Comparison of ENCODE assay signal across 20 cellular contexts in the genomic region with DNA sequence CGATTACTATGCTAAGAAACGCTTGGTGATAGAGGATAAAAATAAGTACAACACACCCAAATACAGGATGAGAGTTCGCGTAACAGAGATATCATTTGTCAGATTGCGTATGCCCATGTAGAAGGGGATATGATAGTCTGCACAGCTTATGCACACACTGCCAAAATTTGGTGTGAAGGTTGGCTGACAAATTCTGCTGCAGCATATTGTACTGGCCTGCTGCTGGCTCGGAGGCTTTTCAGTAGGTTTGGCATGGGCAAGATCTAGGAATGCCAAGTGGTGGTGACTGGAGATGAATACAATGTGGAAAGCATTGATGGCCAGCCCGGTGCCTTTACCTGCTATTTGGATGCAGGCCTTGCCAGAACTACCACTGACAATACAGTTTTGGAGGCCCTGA.
"Had no signal": no experiment of that assay in that cellular context is flagged by ENCODE, and none has a peak within 500 bp of the region (broad histone marks: within the 10 kb centered on the region; RNA-seq: fewer than 3 reads in every experiment).

No MANE protein-coding gene starts in this region.

- H3K27me3 ChIP-seq: suprapubic skin, tibial nerve had no signal

- H3K4me3 ChIP-seq: lower lobe of right lung, suprapubic skin, tibial nerve had no signal

- H3K9me3 ChIP-seq: lower lobe of right lung, suprapubic skin, tibial nerve had no signal

- ATAC-seq: activated CD4-positive, alpha-beta T cell treated with anti-CD3 and anti-CD28 coated beads for 36 hours; esophagus mucosa; lower lobe of right lung; natural killer cell; T-helper 17 cell had no signal

- H3K36me3 ChIP-seq: lower lobe of right lung, suprapubic skin, tibial nerve had no signal

- H3K27ac ChIP-seq: lower lobe of right lung, suprapubic skin, tibial nerve had no signal

- H3K4me1 ChIP-seq: lower lobe of right lung, suprapubic skin, tibial nerve had no signal

- DNase-seq: activated B cell treated with CpG ODN at 0.5 μM for 24 hours; activated CD4-positive, alpha-beta T cell treated with anti-CD3 and anti-CD28 coated beads for 36 hours; activated CD4-positive, alpha-beta T cell treated with anti-CD3 and anti-CD28 coated beads, Interleukin-2, amount 50 U/mL, for 4 hours; activated naive CD4-positive, alpha-beta T cell treated with Interleukin-2 at 50 U/mL for 16 hours; activated naive CD8-positive, alpha-beta T cell treated with anti-CD3 and anti-CD28 coated beads for 36 hours; activated T-cell treated with anti-CD3 and anti-CD28 coated beads, Interleukin-2, amount 50 U/mL, for 48 hours; amniotic stem cell; dermis blood vessel endothelial cell; effector memory CD4-positive, alpha-beta T cell; foreskin melanocyte; glutamatergic neuron; lower lobe of right lung; natural killer cell; retina; stimulated activated CD4-positive, alpha-beta T cell treated with anti-CD3 and anti-CD28 coated beads, Interleukin-4, amount 100 ng/mL, for 24 hours; SW 1271; T-helper 17 cell had no signal
